ENCODE assay signal across 19 cellular contexts in genomic region chr7:128849804-128850490, GRCh38. TPM values are rescaled to one million over a fixed set of nuclear protein-coding genes. Genes with fewer than 3 reads are reported as not detected.
DNase-seq lines count a peak whose midpoint lies in the region; ATAC-seq and TF ChIP-seq lines count a peak whose summit lies in the region.
"Had no signal": no experiment of that assay in that cellular context is flagged by ENCODE, and none has a peak within 500 bp of the region (broad histone marks: within the 10 kb centered on the region; RNA-seq: fewer than 3 reads in every experiment).

No MANE protein-coding gene starts in this region.

- peak overlapping the region; percentile 55 to 99 (median 96) for H3K27ac ChIP-seq in gastrocnemius medialis
- H3K27ac ChIP-seq in CD4-positive, alpha-beta memory T cell (ENCODE audit: low read depth, low read length) = no peak overlapping the region
- H3K27ac ChIP-seq: BLaER1, GM23248 had no signal

- intact Hi-C loops in gastrocnemius medialis (cut with DNase I; ENCODE audit: low total_unique reads) = no loop called here
- intact Hi-C loops in CD4-positive, alpha-beta memory T cell (cut with micrococcal nuclease) = no loop called here

- TF ChIP-seq CTCF in gastrocnemius medialis (IDR thresholded peaks at IDR 0.05 in 4 of 5, conservative IDR thresholded peaks at IDR 0.05 in 1 of 5) = no peak

- DNase-seq in ACHN = peak; percentile 78
- peak; percentile 71 for DNase-seq in NCI-H69 (lab: John Stamatoyannopoulos, UW)
- no peak for DNase-seq in left lobe of liver (ENCODE audit: low spot score)
- DNase-seq in gastrocnemius medialis = no peak
- DNase-seq in mesenteric fat pad (ENCODE audit: low spot score) = no peak
- DNase-seq in CD4-positive, alpha-beta memory T cell = no peak
- no peak for DNase-seq in AG08395 (ENCODE audit: low spot score)
- DNase-seq: GM23248, KG1, MV-4-11, NCI-H187 treated with DMSO at 0.1 percent for 48 hours, NCI-H226, NCI-H524, PC-3, RPMI8226, SHP77 treated with DMSO at 0.1 percent for 48 hours had no signal

- H3K27me3 Mint-ChIP-seq in CD4-positive, alpha-beta memory T cell = peaks cover 0 to 3% of the 10 kb centered on the region in 2 donors

- H3K9me3 Mint-ChIP-seq in CD4-positive, alpha-beta memory T cell = no peaks in the 10 kb centered on the region
- H3K9me3 Mint-ChIP-seq: CD8-positive, alpha-beta T cell had no signal

- no peak overlapping the region for H3K4me3 ChIP-seq in gastrocnemius medialis
- H3K4me3 ChIP-seq in CD4-positive, alpha-beta memory T cell (ENCODE audit: low read length in 2 of 2) = no peak overlapping the region
- H3K4me3 ChIP-seq: BLaER1, GM23248, HAP-1 had no signal

- H3K36me3 ChIP-seq in gastrocnemius medialis = peaks cover 4 to 100% of the 10 kb centered on the region in 2 donors
- H3K36me3 ChIP-seq in CD4-positive, alpha-beta memory T cell (ENCODE audit: insufficient read depth, low read length) = no peaks in the 10 kb centered on the region
- H3K36me3 ChIP-seq: BLaER1 had no signal

- no peaks in the 10 kb centered on the region for H3K4me1 Mint-ChIP-seq in CD4-positive, alpha-beta memory T cell

- no peak overlapping the region for H3K4me3 Mint-ChIP-seq in CD4-positive, alpha-beta memory T cell
- H3K4me3 Mint-ChIP-seq: CD8-positive, alpha-beta T cell had no signal

- no peak for TF ChIP-seq POLR2A in gastrocnemius medialis (IDR thresholded peaks at IDR 0.05)

- in situ Hi-C loops in ACHN (cut with HindIII; ENCODE audit: low pct_ligation_motif_present, low pct_unique_long_range_greater_than_20kb, low sequenced_read_pairs) = no loop called here
- in situ Hi-C loops in gastrocnemius medialis (cut with MboI; ENCODE audit: low sequenced_read_pairs in 4 of 4) = loop anchor here in 1 of 4 donors (25.0 kb wide), 1 partner anchor 388 kb away; the partner anchor contains the start of gene HILPDA

- no peaks in the 10 kb centered on the region for H3K27me3 ChIP-seq in gastrocnemius medialis
- H3K27me3 ChIP-seq in CD4-positive, alpha-beta memory T cell (ENCODE audit: insufficient read depth, low read length) = no peaks in the 10 kb centered on the region
- H3K27me3 ChIP-seq: BLaER1 had no signal

- no peaks in the 10 kb centered on the region for H3K9me3 ChIP-seq in gastrocnemius medialis
- no peaks in the 10 kb centered on the region for H3K9me3 ChIP-seq in CD4-positive, alpha-beta memory T cell (ENCODE audit: control insufficient read depth in 1 of 2, low read length in 2 of 2)
- H3K9me3 ChIP-seq: BLaER1, HAP-1 had no signal

- peak overlapping the region in 1 of 7 donors; percentile 18 for H3K27ac Mint-ChIP-seq in CD4-positive, alpha-beta memory T cell
- H3K27ac Mint-ChIP-seq: CD8-positive, alpha-beta T cell had no signal

- ATAC-seq in left lobe of liver (peak; percentile 54), gastrocnemius medialis (no peak)
- ATAC-seq: CD8-positive, alpha-beta T cell; PC-3 had no signal

- CTCF ChIA-PET in CD4-positive, alpha-beta memory T cell (lab: Charles Lee; ENCODE audit: partially characterized antibody) = interaction anchor here (0.9 to 3.4 kb wide), 2 partner anchors 9 to 33 kb away, joined by 3 to 7 read pairs; no protein-coding TSS in a partner anchor

- no peaks in the 10 kb centered on the region for H3K4me1 ChIP-seq in gastrocnemius medialis
- H3K4me1 ChIP-seq in CD4-positive, alpha-beta memory T cell (ENCODE audit: insufficient read depth, low read length) = no peaks in the 10 kb centered on the region
- H3K4me1 ChIP-seq: BLaER1, HAP-1 had no signal

- no peaks in the 10 kb centered on the region for H3K36me3 Mint-ChIP-seq in CD4-positive, alpha-beta memory T cell
- H3K36me3 Mint-ChIP-seq: CD8-positive, alpha-beta T cell had no signal

- POLR2A ChIA-PET in CD4-positive, alpha-beta memory T cell (lab: Charles Lee; ENCODE audit: partially characterized antibody) = interaction anchor here (1.5 kb wide), 1 partner anchor 12 kb away, joined by 3 read pairs; the partner anchor contains the start of gene ATP6V1F

RNA-seq across cellular contexts. Expression of gene ATP6V1F, which starts 12.7 kb away (rescaled TPM):
- total RNA-seq in left lobe of liver (28.2 TPM), gastrocnemius medialis (10 to 100 TPM; 79.3 to 99.2 (median 82.3) TPM), mesenteric fat pad (160 TPM)
- 10 to 100 TPM; 74.6 to 75.5 TPM for total RNA-seq in CD4-positive, alpha-beta memory T cell
- polyA plus RNA-seq in CD4-positive, alpha-beta memory T cell = 100 to 1,000 TPM; 274 to 392 TPM

RNA-seq across cellular contexts. Expression of gene FLNC, which starts 19.7 kb away (rescaled TPM):
- total RNA-seq in left lobe of liver (0.55 TPM), gastrocnemius medialis (1,000 to 10,000 TPM; 1,071 to 4,398 (median 2,381) TPM), mesenteric fat pad (16.2 TPM)
- total RNA-seq in CD4-positive, alpha-beta memory T cell = under 1 TPM in 1 of 2 experiments, not detected in 1; 0.06 TPM
- polyA plus RNA-seq in CD4-positive, alpha-beta memory T cell = not detected

RNA-seq across cellular contexts. Expression of gene CCDC136, which starts 58.2 kb away (rescaled TPM):
- total RNA-seq in left lobe of liver (0.40 TPM), gastrocnemius medialis (10 to 100 TPM in 2 of 4 donors, 1 to 10 TPM in 1, under 1 TPM in 1; 0.61 to 15.8 (median 9.3) TPM), mesenteric fat pad (6.8 TPM)
- total RNA-seq in CD4-positive, alpha-beta memory T cell = 10 to 100 TPM; 18.3 to 20.4 TPM
- 1 to 10 TPM in 1 of 2 donors, not detected in 1; 3.4 TPM for polyA plus RNA-seq in CD4-positive, alpha-beta memory T cell

Comparison
In these comparisons a context has a peak if more than half of its experiments do, and no peak if none do; other contexts are left out.
1. DNase-seq: peak in ACHN (single experiment) and NCI-H69 (single experiment); none in left lobe of liver (single experiment), gastrocnemius medialis (0 of 2), mesenteric fat pad (single experiment), CD4-positive, alpha-beta memory T cell (0 of 5) and AG08395 (single experiment).
2. RNA of gene FLNC, which starts 19.7 kb away (total RNA-seq): 1,071 to 4,398 TPM in gastrocnemius medialis; 16.2 TPM in mesenteric fat pad (single experiment), 0.55 TPM in left lobe of liver (single experiment) and 0.06 TPM in CD4-positive, alpha-beta memory T cell; every median in the first group is over 10 times any median in the second.